9 cellular contexts compared by ENCODE assay signal in genomic region chrX:153953892-153954617, GRCh38. TPM values are rescaled to one million over a fixed set of nuclear protein-coding genes. Genes with fewer than 3 reads are reported as not detected.
DNase-seq lines count a peak whose midpoint lies in the region; ATAC-seq and TF ChIP-seq lines count a peak whose summit lies in the region.
"Had no signal": no experiment of that assay in that cellular context is flagged by ENCODE, and none has a peak within 500 bp of the region (broad histone marks: within the 10 kb centered on the region; RNA-seq: fewer than 3 reads in every experiment).

No MANE protein-coding gene starts in this region.

- intact Hi-C loops in psoas muscle (cut with DNase I): loop anchor here (1.0 to 5.0 kb wide), 4 partner anchors 190 to 997 kb away; partner anchors contain the start of gene PLXNB3 (in 2 of the 2)

- H3K4me1 Mint-ChIP-seq in CD4-positive, CD25-positive, alpha-beta regulatory T cell: peaks cover 0 to 8% (median 2%) of the 10 kb centered on the region in 4 donors
- no peaks in the 10 kb centered on the region for H3K4me1 Mint-ChIP-seq in stimulated activated effector memory CD8-positive, alpha-beta T cell treated with anti-CD3 and anti-CD28 coated beads, Interleukin-12 subunit alpha, Interleukin-12 subunit beta, amount 100 ng/mL, for 72 hours

- 72 to 85% methylated on average over 32 to 34 of the region's 34 CpGs for WGBS in esophagus, 2 donors
- WGBS in psoas muscle, 3 donors: 75 to 83% (median 78%) methylated on average over 17 to 34 of the region's 34 CpGs

- H3K4me1 ChIP-seq in CD4-positive, CD25-positive, alpha-beta regulatory T cell (ENCODE audit: control insufficient read depth, insufficient read depth, low read length, poor library complexity, severe bottlenecking): peaks cover 6% of the 10 kb centered on the region
- no peaks in the 10 kb centered on the region for H3K4me1 ChIP-seq in esophagus (ENCODE audit: control insufficient read depth in 2 of 2, insufficient read depth in 2 of 2, low read length in 1 of 2)
- no peaks in the 10 kb centered on the region for H3K4me1 ChIP-seq in psoas muscle

- no peaks in the 10 kb centered on the region for H3K27me3 Mint-ChIP-seq in CD4-positive, CD25-positive, alpha-beta regulatory T cell

- peak overlapping the region; percentile 57 for H3K27ac ChIP-seq in CD4-positive, CD25-positive, alpha-beta regulatory T cell (ENCODE audit: insufficient read depth, low read length, poor library complexity, severe bottlenecking)
- H3K27ac ChIP-seq in esophagus (ENCODE audit: low read depth in 2 of 2, low read length in 1 of 2) (peak overlapping the region; percentile 39 to 62), psoas muscle (peak overlapping the region; percentile 55)

- H3K36me3 ChIP-seq in CD4-positive, CD25-positive, alpha-beta regulatory T cell (ENCODE audit: control insufficient read depth, insufficient read depth, low read length): peaks cover 54% of the 10 kb centered on the region
- H3K36me3 ChIP-seq in esophagus (ENCODE audit: control insufficient read depth in 2 of 2, insufficient read depth in 2 of 2, low read length in 1 of 2): peaks cover 22 to 84% of the 10 kb centered on the region in 2 donors
- H3K36me3 ChIP-seq in psoas muscle (ENCODE audit: insufficient read depth in 1 of 2, low read depth in 1 of 2): peaks cover 0 to 99% of the 10 kb centered on the region in 2 donors

- TF ChIP-seq CTCF in psoas muscle (IDR thresholded peaks at IDR 0.05): no peak

- H3K4me3 ChIP-seq in CD4-positive, CD25-positive, alpha-beta regulatory T cell (ENCODE audit: low read depth, low read length): no peak overlapping the region
- H3K4me3 ChIP-seq in esophagus (ENCODE audit: low read depth in 1 of 2, low read length in 2 of 2) (no peak overlapping the region), psoas muscle (no peak overlapping the region)

- peaks cover 0 to 2% (median 0%) of the 10 kb centered on the region in 7 donors for H3K9me3 Mint-ChIP-seq in CD4-positive, CD25-positive, alpha-beta regulatory T cell
- H3K9me3 Mint-ChIP-seq in stimulated activated effector memory CD8-positive, alpha-beta T cell treated with anti-CD3 and anti-CD28 coated beads, Interleukin-12 subunit alpha, Interleukin-12 subunit beta, amount 100 ng/mL, for 72 hours: no peaks in the 10 kb centered on the region

- peak overlapping the region in 1 of 4 donors; percentile 43 for H3K4me3 Mint-ChIP-seq in CD4-positive, CD25-positive, alpha-beta regulatory T cell
- no peak overlapping the region for H3K4me3 Mint-ChIP-seq in stimulated activated effector memory CD8-positive, alpha-beta T cell treated with anti-CD3 and anti-CD28 coated beads, Interleukin-12 subunit alpha, Interleukin-12 subunit beta, amount 100 ng/mL, for 72 hours

- no peaks in the 10 kb centered on the region for H3K27me3 ChIP-seq in CD4-positive, CD25-positive, alpha-beta regulatory T cell (ENCODE audit: control insufficient read depth, insufficient read depth, low read length)
- no peaks in the 10 kb centered on the region for H3K27me3 ChIP-seq in esophagus (ENCODE audit: control insufficient read depth in 1 of 2, insufficient read depth in 2 of 2, low read length in 2 of 2)
- no peaks in the 10 kb centered on the region for H3K27me3 ChIP-seq in psoas muscle (ENCODE audit: insufficient read depth in 3 of 3, low read length in 2 of 3)

- DNase-seq in CD4-positive, CD25-positive, alpha-beta regulatory T cell: no peak
- peak in 1 of 2 donors; percentile 54 for DNase-seq in psoas muscle
- no peak for DNase-seq in NCI-H1930 (lab: John Stamatoyannopoulos, UW)
- DNase-seq in NCI-H524 (lab: John Stamatoyannopoulos, UW): no peak
- no peak for DNase-seq in stimulated activated effector memory CD8-positive, alpha-beta T cell treated with anti-CD3 and anti-CD28 coated beads, Interleukin-12 subunit alpha, Interleukin-12 subunit beta, amount 100 ng/mL, for 72 hours (ENCODE audit: low spot score in 2 of 2)

- no peaks in the 10 kb centered on the region for H3K9me3 ChIP-seq in CD4-positive, CD25-positive, alpha-beta regulatory T cell (ENCODE audit: control insufficient read depth in 2 of 2, low read length in 2 of 2)
- H3K9me3 ChIP-seq in esophagus (ENCODE audit: control insufficient read depth in 2 of 2, insufficient read depth in 1 of 2, low read depth in 1 of 2, low read length in 1 of 2) (no peaks in the 10 kb centered on the region), psoas muscle (no peaks in the 10 kb centered on the region)

- H3K27ac Mint-ChIP-seq in CD4-positive, CD25-positive, alpha-beta regulatory T cell: no peak overlapping the region
- no peak overlapping the region for H3K27ac Mint-ChIP-seq in stimulated activated effector memory CD8-positive, alpha-beta T cell treated with anti-CD3 and anti-CD28 coated beads, Interleukin-12 subunit alpha, Interleukin-12 subunit beta, amount 100 ng/mL, for 72 hours

- H3K36me3 Mint-ChIP-seq in CD4-positive, CD25-positive, alpha-beta regulatory T cell: peaks cover 20% of the 10 kb centered on the region
- peaks cover 77% of the 10 kb centered on the region for H3K36me3 Mint-ChIP-seq in stimulated activated effector memory CD8-positive, alpha-beta T cell treated with anti-CD3 and anti-CD28 coated beads, Interleukin-12 subunit alpha, Interleukin-12 subunit beta, amount 100 ng/mL, for 72 hours

- no peak for ATAC-seq in CD4-positive, CD25-positive, alpha-beta regulatory T cell (ENCODE audit: low read depth in 2 of 2)
- ATAC-seq in HG03175 (IDR thresholded peaks at IDR 0.05; ENCODE audit: unreplicated experiment) (peak; percentile 12), psoas muscle (peak in 1 of 4 donors; percentile 2), GM18870 (IDR thresholded peaks at IDR 0.05; ENCODE audit: unreplicated experiment) (no peak)
- ATAC-seq in stimulated activated effector memory CD8-positive, alpha-beta T cell treated with anti-CD3 and anti-CD28 coated beads, Interleukin-12 subunit alpha, Interleukin-12 subunit beta, amount 100 ng/mL, for 72 hours: no peak

RNA-seq across cellular contexts. Expression of gene RENBP, which starts 9.6 kb away (rescaled TPM):
- total RNA-seq in CD4-positive, CD25-positive, alpha-beta regulatory T cell: 15.3 TPM
- polyA plus RNA-seq in CD4-positive, CD25-positive, alpha-beta regulatory T cell: 1 to 10 TPM in 2 of 4 donors, under 1 TPM in 2; 0.62 to 1.9 (median 1.1) TPM
- polyA plus RNA-seq in esophagus: 1 to 10 TPM; 1.4 to 1.6 TPM
- total RNA-seq in psoas muscle: 1 to 10 TPM; 2.9 to 4.4 (median 3.6) TPM
- 1 to 10 TPM in 2 of 3 donors, under 1 TPM in 1; 0.97 to 1.9 (median 1.4) TPM for polyA plus RNA-seq in psoas muscle
- total RNA-seq: mammary epithelial cell had no signal
- polyA plus RNA-seq: mammary epithelial cell had no signal

RNA-seq across cellular contexts. Expression of gene HCFC1, which starts 17.6 kb away (rescaled TPM):
- 71.6 TPM for total RNA-seq in CD4-positive, CD25-positive, alpha-beta regulatory T cell
- 1 to 10 TPM; 3.0 to 4.3 (median 3.6) TPM for polyA plus RNA-seq in CD4-positive, CD25-positive, alpha-beta regulatory T cell
- polyA plus RNA-seq in esophagus (10 to 100 TPM; 13.0 to 15.9 TPM), psoas muscle (10 to 100 TPM; 15.1 to 46.5 (median 25.8) TPM)
- 10 to 100 TPM; 29.8 to 50.1 (median 40.0) TPM for total RNA-seq in psoas muscle

RNA-seq across cellular contexts. Expression of gene TMEM187, which starts 18.5 kb away (rescaled TPM):
- 6.0 TPM for total RNA-seq in CD4-positive, CD25-positive, alpha-beta regulatory T cell
- polyA plus RNA-seq in CD4-positive, CD25-positive, alpha-beta regulatory T cell: 10 to 100 TPM; 16.1 to 21.0 (median 17.7) TPM
- 1 to 10 TPM; 2.5 to 3.3 TPM for polyA plus RNA-seq in esophagus
- total RNA-seq in psoas muscle: 1 to 10 TPM; 3.2 to 7.8 (median 6.8) TPM
- polyA plus RNA-seq in psoas muscle: 1 to 10 TPM; 2.2 to 6.7 (median 5.2) TPM

RNA-seq across cellular contexts. Expression of gene NAA10, which starts 19.2 kb away (rescaled TPM):
- 70.0 TPM for total RNA-seq in CD4-positive, CD25-positive, alpha-beta regulatory T cell
- polyA plus RNA-seq in CD4-positive, CD25-positive, alpha-beta regulatory T cell: 10 to 100 TPM; 72.4 to 99.8 (median 82.3) TPM
- 100 to 1,000 TPM in 1 of 2 donors, 10 to 100 TPM in 1; 86.6 to 104 TPM for polyA plus RNA-seq in esophagus
- total RNA-seq in psoas muscle: 100 to 1,000 TPM; 105 to 166 (median 115) TPM
- polyA plus RNA-seq in psoas muscle: 100 to 1,000 TPM; 168 to 203 (median 193) TPM

RNA-seq across cellular contexts. Expression of gene ARHGAP4, which starts 28.0 kb away (rescaled TPM):
- 459 TPM for total RNA-seq in CD4-positive, CD25-positive, alpha-beta regulatory T cell
- 10 to 100 TPM; 73.5 to 89.9 (median 80.2) TPM for polyA plus RNA-seq in CD4-positive, CD25-positive, alpha-beta regulatory T cell
- polyA plus RNA-seq in esophagus (10 to 100 TPM; 10.6 to 23.4 TPM), psoas muscle (1 to 10 TPM; 5.8 to 7.6 (median 6.8) TPM)
- total RNA-seq in psoas muscle: 1 to 10 TPM; 5.1 to 8.0 (median 6.4) TPM
